30 cellular contexts compared by ENCODE assay signal in genomic region chr10:11293332-11293731, GRCh38.
DNase-seq lines count a peak whose midpoint lies in the region; ATAC-seq and FAIRE-seq lines count a peak whose summit lies in the region.
"Had no signal": no experiment of that assay in that cellular context is flagged by ENCODE, and none has a peak within 500 bp of the region (broad histone marks: within the 10 kb centered on the region; RNA-seq: fewer than 3 reads in every experiment).

No MANE protein-coding gene starts in this region.

- peaks cover 37% of the 10 kb centered on the region for H3K4me1 Mint-ChIP-seq in activated T-cell treated with anti-CD3 and anti-CD28 coated beads, Interleukin-2, amount 50 U/mL, for 72 hours (ENCODE audit: low read depth)
- H3K4me1 Mint-ChIP-seq in activated CD4-positive, alpha-beta memory T cell treated with anti-CD3 and anti-CD28 coated beads, Interleukin-2, amount 10 ng/mL, durations not matched to agents 7 days and 5 days: peaks cover 14% of the 10 kb centered on the region
- peaks cover 47 to 91% of the 10 kb centered on the region in 2 donors for H3K4me1 Mint-ChIP-seq in immature natural killer cell

- H3K27me3 Mint-ChIP-seq in activated T-cell treated with anti-CD3 and anti-CD28 coated beads, Interleukin-2, amount 50 U/mL, for 72 hours (ENCODE audit: low read depth): no peaks in the 10 kb centered on the region
- no peaks in the 10 kb centered on the region for H3K27me3 Mint-ChIP-seq in activated CD4-positive, alpha-beta memory T cell treated with anti-CD3 and anti-CD28 coated beads, Interleukin-2, amount 10 ng/mL, durations not matched to agents 7 days and 5 days
- peaks cover 5 to 45% (median 35%) of the 10 kb centered on the region in 3 donors for H3K27me3 Mint-ChIP-seq in immature natural killer cell (ENCODE audit: low read depth in 3 of 3)
- H3K27me3 Mint-ChIP-seq: CD8-positive, alpha-beta memory T cell; stimulated activated naive CD8-positive, alpha-beta T cell treated with anti-CD3 and anti-CD28 coated beads, Interleukin-15, Interleukin-2, amounts not matched to agents 100 ng/mL and 50 ng/mL, for 24 hours had no signal

- peak overlapping the region; percentile 93 for H3K27ac Mint-ChIP-seq in activated T-cell treated with anti-CD3 and anti-CD28 coated beads, Interleukin-2, amount 50 U/mL, for 72 hours
- no peak overlapping the region for H3K27ac Mint-ChIP-seq in activated CD4-positive, alpha-beta memory T cell treated with anti-CD3 and anti-CD28 coated beads, Interleukin-2, amount 10 ng/mL, durations not matched to agents 7 days and 5 days
- H3K27ac Mint-ChIP-seq in immature natural killer cell: peak overlapping the region in 4 of 6 donors; percentile 10 to 86 (median 66)

- no peak for DNase-seq in activated T-cell treated with anti-CD3 and anti-CD28 coated beads, Interleukin-2, amount 50 U/mL, for 72 hours
- no peak for DNase-seq in activated T-cell treated with anti-CD3 and anti-CD28 coated beads, Interleukin-2, amount 50 U/mL, for 48 hours
- DNase-seq in activated CD4-positive, alpha-beta memory T cell treated with anti-CD3 and anti-CD28 coated beads, Interleukin-2, amount 10 ng/mL, durations not matched to agents 7 days and 5 days: peak; percentile 12
- DNase-seq in immature natural killer cell (no peak), frontal cortex (ENCODE audit: low spot score in 2 of 2) (no peak)
- DNase-seq: activated CD4-positive, alpha-beta T cell treated with anti-CD3 and anti-CD28 coated beads for 4 hours; activated effector memory CD4-positive, alpha-beta T cell treated with Interleukin-2 at 50 U/mL for 16 hours; AML-193; amygdala; CD8-positive, alpha-beta memory T cell; DMS53; foreskin keratinocyte; mammary epithelial cell; MV-4-11; NCI-H146; NCI-H2107; NCI-H446 treated with DMSO at 0.1 percent for 48 hours; NCI-H82; RPMI8226; sigmoid colon; stimulated activated CD4-positive, alpha-beta T cell treated with anti-CD3 and anti-CD28 coated beads, Interleukin-15, amount 100 ng/mL, for 24 hours; thyroid gland had no signal

- peaks cover 27 to 56% of the 10 kb centered on the region in 2 donors for H3K36me3 Mint-ChIP-seq in activated T-cell treated with anti-CD3 and anti-CD28 coated beads, Interleukin-2, amount 50 U/mL, for 72 hours (ENCODE audit: insufficient read depth in 2 of 2)
- H3K36me3 Mint-ChIP-seq in activated CD4-positive, alpha-beta memory T cell treated with anti-CD3 and anti-CD28 coated beads, Interleukin-2, amount 10 ng/mL, durations not matched to agents 7 days and 5 days (ENCODE audit: low read depth): peaks cover 97% of the 10 kb centered on the region
- H3K36me3 Mint-ChIP-seq in immature natural killer cell: peaks cover 31 to 73% (median 60%) of the 10 kb centered on the region in 3 donors

- peak in 1 of 2 donors; percentile 45 for ATAC-seq in activated T-cell treated with anti-CD3 and anti-CD28 coated beads, Interleukin-2, amount 50 U/mL, for 72 hours (replicated peaks in 1 of 2)
- no peak for ATAC-seq in HG02678 (IDR thresholded peaks at IDR 0.05; ENCODE audit: unreplicated experiment)
- ATAC-seq in GM18909 (IDR thresholded peaks at IDR 0.05; ENCODE audit: poor library complexity, unreplicated experiment): no peak
- ATAC-seq: A549, foreskin keratinocyte had no signal

- no peaks in the 10 kb centered on the region for H3K9me3 Mint-ChIP-seq in activated T-cell treated with anti-CD3 and anti-CD28 coated beads, Interleukin-2, amount 50 U/mL, for 72 hours
- no peaks in the 10 kb centered on the region for H3K9me3 Mint-ChIP-seq in activated CD4-positive, alpha-beta memory T cell treated with anti-CD3 and anti-CD28 coated beads, Interleukin-2, amount 10 ng/mL, durations not matched to agents 7 days and 5 days
- H3K9me3 Mint-ChIP-seq in immature natural killer cell: no peaks in the 10 kb centered on the region
- H3K9me3 Mint-ChIP-seq: CD8-positive, alpha-beta memory T cell; stimulated activated naive CD8-positive, alpha-beta T cell treated with anti-CD3 and anti-CD28 coated beads, Interleukin-15, Interleukin-2, amounts not matched to agents 100 ng/mL and 50 ng/mL, for 24 hours had no signal

- peak overlapping the region; percentile 36 for H3K27ac ChIP-seq in temporal lobe (ENCODE audit: low read depth, low read length)
- H3K27ac ChIP-seq: A549, foreskin keratinocyte, prostate gland, sigmoid colon, thyroid gland had no signal

- POLR2A ChIA-PET in activated CD4-positive, alpha-beta memory T cell treated with anti-CD3 and anti-CD28 coated beads, Interleukin-2, amount 10 ng/mL, durations not matched to agents 7 days and 5 days (lab: Charles Lee): no interaction called here

- CTCF ChIA-PET in activated CD4-positive, alpha-beta memory T cell treated with anti-CD3 and anti-CD28 coated beads, Interleukin-2, amount 10 ng/mL, durations not matched to agents 7 days and 5 days (lab: Charles Lee): no interaction called here

- H3K4me3 Mint-ChIP-seq in activated T-cell treated with anti-CD3 and anti-CD28 coated beads, Interleukin-2, amount 50 U/mL, for 72 hours: peak overlapping the region in 1 of 2 donors; percentile 29
- no peak overlapping the region for H3K4me3 Mint-ChIP-seq in activated CD4-positive, alpha-beta memory T cell treated with anti-CD3 and anti-CD28 coated beads, Interleukin-2, amount 10 ng/mL, durations not matched to agents 7 days and 5 days
- H3K4me3 Mint-ChIP-seq in immature natural killer cell: peak overlapping the region in 1 of 5 donors; percentile 6
- H3K4me3 Mint-ChIP-seq: stimulated activated naive CD8-positive, alpha-beta T cell treated with anti-CD3 and anti-CD28 coated beads, Interleukin-15, Interleukin-2, amounts not matched to agents 100 ng/mL and 50 ng/mL, for 24 hours had no signal

- no peak for FAIRE-seq in frontal cortex (lab: Jason Lieb, UNC)
- FAIRE-seq: A549, colon, H54 had no signal
